In the genomic region with DNA sequence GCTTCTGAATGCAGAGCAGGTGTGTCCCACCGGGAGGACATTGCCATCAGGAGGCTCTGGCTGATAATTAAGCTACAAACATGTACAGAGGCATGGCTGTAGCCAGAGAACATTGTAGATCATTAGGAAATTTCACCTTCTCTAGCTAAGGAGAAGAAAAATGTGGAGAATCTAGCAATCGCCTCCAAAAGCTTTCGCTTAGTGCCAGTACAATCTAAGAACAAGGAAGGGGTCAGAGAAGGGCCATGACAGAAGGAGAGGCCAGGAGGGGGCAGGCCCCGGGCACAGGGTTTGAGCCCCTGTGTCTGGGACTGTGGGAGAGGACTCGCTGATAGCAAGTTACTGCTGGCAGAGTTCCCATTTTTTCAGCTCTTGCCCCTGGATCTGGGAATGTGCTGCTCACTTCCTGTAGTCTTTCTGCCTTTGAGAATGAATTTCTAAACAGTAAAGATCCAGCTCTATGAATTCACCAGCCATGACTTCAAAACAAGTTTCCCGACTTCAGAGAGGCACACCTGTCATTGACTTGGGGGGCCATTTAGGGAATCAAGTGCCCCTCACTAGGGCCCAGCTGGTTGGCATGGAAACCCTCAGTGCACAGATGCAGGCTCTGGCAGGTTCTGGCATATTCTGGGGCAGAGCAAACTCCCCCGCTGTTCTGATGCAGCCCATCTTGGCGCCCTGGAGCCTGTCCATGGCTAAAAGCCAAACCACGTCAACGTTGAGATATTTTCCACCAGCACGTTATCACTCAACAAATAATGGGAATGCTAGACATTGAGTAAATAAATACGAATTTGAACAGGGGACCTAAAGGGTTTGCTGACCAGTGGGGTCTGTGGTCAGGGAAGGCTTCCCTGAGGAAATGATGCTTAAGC, we compare ENCODE assay signal across 9 cellular contexts. TPM values are rescaled to one million over a fixed set of nuclear protein-coding genes. Genes with fewer than 3 reads are reported as not detected.
DNase-seq lines count a peak whose midpoint lies in the region; ATAC-seq and TF ChIP-seq lines count a peak whose summit lies in the region.
"Had no signal": no experiment of that assay in that cellular context is flagged by ENCODE, and none has a peak within 500 bp of the region (broad histone marks: within the 10 kb centered on the region; RNA-seq: fewer than 3 reads in every experiment).

No MANE protein-coding gene starts in this region.

- peak; percentile 71 for DNase-seq in Daoy (ENCODE audit: low read depth)
- peak; percentile 83 for DNase-seq in NCI-H446 treated with DMSO at 0.1 percent for 48 hours (lab: John Stamatoyannopoulos, UW)
- DNase-seq in dermis microvascular lymphatic vessel endothelial cell (ENCODE audit: low read depth in 2 of 2): peak; percentile 87 to 90
- DNase-seq in neural crest cell (ENCODE audit: low read depth, low spot score): no peak
- no peak for DNase-seq in HAP-1 (ENCODE audit: low spot score in 2 of 2)
- no peak for DNase-seq in stimulated activated naive CD4-positive, alpha-beta T cell (lab: John Stamatoyannopoulos, UW)
- no peak for DNase-seq in Karpas-422
- DNase-seq: colonic mucosa had no signal

- no peak overlapping the region for H3K4me3 Mint-ChIP-seq in neural crest cell

- H3K4me3 ChIP-seq in HAP-1 (no peak overlapping the region), Karpas-422 (ENCODE audit: low read length) (no peak overlapping the region)
- H3K4me3 ChIP-seq: colonic mucosa had no signal

- H3K36me3 Mint-ChIP-seq in neural crest cell (ENCODE audit: low read depth): no peaks in the 10 kb centered on the region

- H3K9ac ChIP-seq in Karpas-422 (ENCODE audit: low read length): no peak overlapping the region

- H3K27ac Mint-ChIP-seq in neural crest cell (ENCODE audit: unreplicated experiment): peak overlapping the region; percentile 53

- no peaks in the 10 kb centered on the region for H3K36me3 ChIP-seq in HAP-1 (replicated peaks)
- H3K36me3 ChIP-seq in Karpas-422 (ENCODE audit: insufficient read depth, low read length): no peaks in the 10 kb centered on the region
- H3K36me3 ChIP-seq: colonic mucosa had no signal

- no peak for ATAC-seq in HG02678 (IDR thresholded peaks at IDR 0.05; ENCODE audit: unreplicated experiment)

- H4K20me1 ChIP-seq in Karpas-422 (ENCODE audit: insufficient read depth, low read depth, low read length): no peaks in the 10 kb centered on the region

- peaks cover 3% of the 10 kb centered on the region for H3K9me3 Mint-ChIP-seq in neural crest cell

- no peaks in the 10 kb centered on the region for H3K27me3 Mint-ChIP-seq in neural crest cell (ENCODE audit: low read depth)

- H3K9me2 ChIP-seq in Karpas-422 (replicated peaks; ENCODE audit: insufficient read depth, low read length): no peaks in the 10 kb centered on the region

- no peak for TF ChIP-seq CTCF in neural crest cell (conservative IDR thresholded peaks at IDR 0.05)

- no peak overlapping the region for H3K4me2 ChIP-seq in Karpas-422 (ENCODE audit: low read depth, low read length, poor library complexity, severe bottlenecking)

- H3K9me3 ChIP-seq in HAP-1: no peaks in the 10 kb centered on the region
- H3K9me3 ChIP-seq in Karpas-422 (ENCODE audit: low read length): no peaks in the 10 kb centered on the region
- H3K9me3 ChIP-seq: colonic mucosa had no signal

- no peak overlapping the region for H3K27ac ChIP-seq in Karpas-422 (ENCODE audit: low read length)
- H3K27ac ChIP-seq: colonic mucosa had no signal

- H3K4me1 Mint-ChIP-seq in neural crest cell: peaks cover 39% of the 10 kb centered on the region

- no peaks in the 10 kb centered on the region for H3K79me2 ChIP-seq in Karpas-422 (ENCODE audit: low read length)

- H3K4me1 ChIP-seq in HAP-1 (peaks cover 9% of the 10 kb centered on the region), Karpas-422 (ENCODE audit: low read length) (peaks cover 15% of the 10 kb centered on the region)
- H3K4me1 ChIP-seq: colonic mucosa had no signal

- in situ Hi-C loops in HAP-1 (cut with MboI; ENCODE audit: low sequenced_read_pairs): loop anchor here (5.0 kb wide), 1 partner anchor 188 kb away; no protein-coding TSS in a partner anchor

- H3K27me3 ChIP-seq in HAP-1 (ENCODE audit: low read depth) (0 out of 2 replicates have a peak, but pooled peaks cover 2% of the 10 kb centered on the region), Karpas-422 (ENCODE audit: low read length) (no peaks in the 10 kb centered on the region)
- H3K27me3 ChIP-seq: colonic mucosa had no signal

- no peak overlapping the region for H2AFZ ChIP-seq in Karpas-422 (ENCODE audit: low read length)

RNA-seq across cellular contexts. Expression of gene CACNG4, which starts 59.5 kb away (rescaled TPM):
- total RNA-seq in Daoy (2014; rRNA removed; shearing (Covaris generic)): 0.27 and 0.63 TPM in 2 replicates
- total RNA-seq in dermis microvascular lymphatic vessel endothelial cell (not detected in 2 replicates), neural crest cell (38.4 and 38.9 TPM in 2 replicates)
- not detected in 2 replicates for total RNA-seq in Karpas-422 (2014; rRNA removed; shearing (Covaris generic); ENCODE audit: low replicate concordance)

Comparison
In these comparisons a context has a peak if more than half of its experiments do, and no peak if none do; other contexts are left out.
1. DNase-seq: peak in Daoy (single experiment), NCI-H446 treated with DMSO at 0.1 percent for 48 hours (single experiment) and dermis microvascular lymphatic vessel endothelial cell (2 of 2); none in neural crest cell (single experiment), HAP-1 (0 of 2), stimulated activated naive CD4-positive, alpha-beta T cell (0 of 6) and Karpas-422 (single experiment).
2. RNA of gene CACNG4, which starts 59.5 kb away (total RNA-seq): 38.4 to 38.9 TPM in neural crest cell; 0.27 to 0.63 TPM in Daoy, not detected in dermis microvascular lymphatic vessel endothelial cell and not detected in Karpas-422; every median in the first group is over 10 times any median in the second.